ENCODE assay signal across 27 cellular contexts in the genomic region with DNA sequence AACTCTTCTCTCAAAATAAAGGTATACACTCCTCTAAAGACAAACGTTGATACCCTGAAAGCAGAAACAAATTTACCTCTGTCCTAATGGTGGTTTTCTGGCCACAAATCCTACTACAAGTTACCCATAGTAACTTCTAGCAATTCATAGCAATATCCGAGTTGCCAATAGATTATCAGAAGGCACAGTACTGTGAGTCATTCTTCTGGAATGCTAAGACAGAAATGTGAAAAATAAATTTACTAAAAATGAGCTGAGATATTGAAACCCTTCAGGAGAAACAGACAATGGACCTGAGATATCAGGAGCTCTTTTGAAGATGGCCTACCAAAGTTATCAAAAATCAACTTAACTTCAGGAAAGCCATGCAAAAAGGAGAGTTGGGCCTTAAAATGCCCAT.
DNase-seq lines count a peak whose midpoint lies in the region; ATAC-seq, FAIRE-seq and TF ChIP-seq lines count a peak whose summit lies in the region.
"Had no signal": no experiment of that assay in that cellular context is flagged by ENCODE, and none has a peak within 500 bp of the region (broad histone marks: within the 10 kb centered on the region; RNA-seq: fewer than 3 reads in every experiment).

No MANE protein-coding gene starts in this region.

- no CpG with 5 or more reads among the region's 2 CpGs for WGBS in IMR-90 (ENCODE audit: extremely low coverage in 2 of 2, insufficient read length in 1 of 2), 2 experiments

- H3K36me3 ChIP-seq in IMR-90 (ENCODE audit: control insufficient read depth, insufficient read depth, low read length) (no peaks in the 10 kb centered on the region), endothelial cell of umbilical vein (ENCODE audit: control insufficient read depth in 2 of 2, extremely low read depth in 1 of 2, insufficient read depth in 2 of 2, low read length in 2 of 2) (no peaks in the 10 kb centered on the region)
- H3K36me3 ChIP-seq: ovary, suprapubic skin, vagina, WERI-Rb-1 had no signal

- H2BK120ac ChIP-seq in IMR-90 (ENCODE audit: low read depth, low read length), result no peak overlapping the region

- no peak overlapping the region for H3K4ac ChIP-seq in IMR-90 (ENCODE audit: low read depth, low read length)

- no peak overlapping the region for H4K8ac ChIP-seq in IMR-90 (ENCODE audit: low read depth in 2 of 2, low read length in 2 of 2)

- no peak overlapping the region for H3K23ac ChIP-seq in IMR-90 (ENCODE audit: low read depth, low read length)

- 0 out of 2 replicates have a peak, but pooled peaks have one; percentile 29 for ATAC-seq in IMR-90 (ENCODE audit: low read depth)
- ATAC-seq: A549; esophagus mucosa; naive thymus-derived CD4-positive, alpha-beta T cell; right cardiac atrium had no signal

- H2BK20ac ChIP-seq in IMR-90 (ENCODE audit: low read depth, low read length), result no peak overlapping the region

- H3K56ac ChIP-seq in IMR-90 (ENCODE audit: extremely low read depth, insufficient read depth, low read length), result no peak overlapping the region

- POLR2A ChIA-PET in IMR-90 (lab: Charles Lee; ENCODE audit: unreplicated experiment), result interaction anchor here (0.6 kb wide), 1 partner anchor 225 kb away, joined by 6 read pairs; no protein-coding TSS in a partner anchor
- POLR2A ChIA-PET in endothelial cell of umbilical vein (lab: Charles Lee), result no interaction called here
- POLR2A ChIA-PET in HEK293T (lab: Yijun Ruan, JAX), result no interaction called here

- H2AFZ ChIP-seq in IMR-90 (replicated peaks; ENCODE audit: low read length, poor library complexity), result no peak overlapping the region
- H2AFZ ChIP-seq in endothelial cell of umbilical vein (ENCODE audit: low read depth, low read length), result peak overlapping the region; percentile 32

- no peak overlapping the region for H4K91ac ChIP-seq in IMR-90 (ENCODE audit: insufficient read depth, low read depth, low read length)

- H3K4me2 ChIP-seq in IMR-90 (ENCODE audit: low read depth, low read length) (no peak overlapping the region), endothelial cell of umbilical vein (ENCODE audit: insufficient read depth, low read length) (no peak overlapping the region)
- H3K4me2 ChIP-seq: A549 had no signal

- no peak overlapping the region for H3K14ac ChIP-seq in IMR-90 (replicated peaks; ENCODE audit: low read depth, low read length)

- no peak overlapping the region for H2AK9ac ChIP-seq in IMR-90 (replicated peaks; ENCODE audit: low read depth, low read length, poor library complexity)

- FAIRE-seq in endothelial cell of umbilical vein (lab: Jason Lieb, UNC), result peak; percentile 64
- FAIRE-seq: A549, GM18507 had no signal

- BruUV-seq in IMR-90 (replicated peaks; lab: Mats Ljungman, UMichigan) (no TSS peak), endothelial cell of umbilical vein (replicated peaks; lab: Mats Ljungman, UMichigan) (no TSS peak)

- H3K4me1 ChIP-seq in IMR-90 (ENCODE audit: control insufficient read depth, insufficient read depth, low read length) (no peaks in the 10 kb centered on the region), endothelial cell of umbilical vein (ENCODE audit: control insufficient read depth, extremely low read depth, insufficient read depth, low read length) (peaks cover 8% of the 10 kb centered on the region)
- H3K4me1 ChIP-seq: A549, suprapubic skin, vagina had no signal

- dilution Hi-C loops in IMR-90 (cut with HindIII; ENCODE audit: low sequenced_read_pairs, unreplicated experiment), result no loop called here
- dilution Hi-C loops in endothelial cell of umbilical vein (cut with MboI; ENCODE audit: extremely low pct_ligation_motif_present, low sequenced_read_pairs), result no loop called here

- H2AK5ac ChIP-seq in IMR-90 (ENCODE audit: low read depth, low read length), result no peak overlapping the region

- H3K9me3 ChIP-seq in IMR-90 (ENCODE audit: control insufficient read depth, insufficient read depth, low read length) (no peaks in the 10 kb centered on the region), endothelial cell of umbilical vein (replicated peaks; ENCODE audit: control insufficient read depth, insufficient read depth, low read length) (no peaks in the 10 kb centered on the region)
- H3K9me3 ChIP-seq: A549, ovary, suprapubic skin, vagina had no signal

- intact Hi-C loops in IMR-90 (cut with micrococcal nuclease) (no loop called here), endothelial cell of umbilical vein (cut with micrococcal nuclease) (loop anchor here (2.0 to 10.0 kb wide), 2 partner anchors 33 to 87 kb away; no protein-coding TSS in a partner anchor)

- CTCF ChIA-PET in IMR-90 (lab: Yijun Ruan, JAX), result interaction anchor here (0.6 kb wide), 2 partner anchors 13 to 20 kb away, joined by 3 read pairs; no protein-coding TSS in a partner anchor
- CTCF ChIA-PET in endothelial cell of umbilical vein (lab: Charles Lee), result interaction anchor here (0.6 to 1.2 kb wide), 6 partner anchors 13 to 1064 kb away, joined by 3 to 9 read pairs (median 4); no protein-coding TSS in a partner anchor
- CTCF ChIA-PET in HEK293T (lab: Yijun Ruan, JAX), result no interaction called here

- H2BK15ac ChIP-seq in IMR-90 (ENCODE audit: low read depth, low read length), result 0 out of 3 replicates have a peak overlapping the region, but pooled peaks have one; percentile 38

- H4K20me1 ChIP-seq in IMR-90 (ENCODE audit: insufficient read depth, low read length), result no peaks in the 10 kb centered on the region
- no peaks in the 10 kb centered on the region for H4K20me1 ChIP-seq in endothelial cell of umbilical vein (replicated peaks; ENCODE audit: control insufficient read depth, extremely low read depth, insufficient read depth, low read length)

- no peaks in the 10 kb centered on the region for H3K27me3 ChIP-seq in IMR-90 (ENCODE audit: control insufficient read depth, insufficient read depth, low read length)
- H3K27me3 ChIP-seq in endothelial cell of umbilical vein (ENCODE audit: control insufficient read depth in 2 of 2, insufficient read depth in 2 of 2, low read length in 2 of 2), result no peaks in the 10 kb centered on the region
- H3K27me3 ChIP-seq: ovary, suprapubic skin, vagina had no signal

- H3K79me1 ChIP-seq in IMR-90 (ENCODE audit: low read depth in 1 of 2, low read length in 2 of 2), result no peaks in the 10 kb centered on the region

- H3K9me1 ChIP-seq in IMR-90 (ENCODE audit: insufficient read depth, low read length) (no peaks in the 10 kb centered on the region), endothelial cell of umbilical vein (replicated peaks; ENCODE audit: control insufficient read depth, extremely low read depth, insufficient read depth, low read length) (no peaks in the 10 kb centered on the region)

- no peak for TF ChIP-seq RAD21 in IMR-90 (IDR thresholded peaks at IDR 0.05; ENCODE audit: low read length)

- H4K5ac ChIP-seq in IMR-90 (ENCODE audit: low read depth, low read length), result no peak overlapping the region; the same call in 1 of the 2 replicates

- H3K79me2 ChIP-seq in endothelial cell of umbilical vein (ENCODE audit: control insufficient read depth, insufficient read depth, low read length), result no peaks in the 10 kb centered on the region

- no peak for TF ChIP-seq POLR2A in IMR-90 (IDR thresholded peaks at IDR 0.05; ENCODE audit: low read depth, low read length)
- no peak for TF ChIP-seq POLR2A in endothelial cell of umbilical vein (IDR thresholded peaks at IDR 0.05; ENCODE audit: low read depth, low read length)

- DNase-seq in AG10803 (ENCODE audit: low read depth) (peak; percentile 41), IMR-90 (peak; percentile 53), endothelial cell of umbilical vein (ENCODE audit: low read depth, low spot score) (peak; percentile 69), iris pigment epithelial cell (ENCODE audit: low read depth) (peak; percentile 57), NCI-H146 (lab: John Stamatoyannopoulos, UW) (no peak), mucosa of gallbladder (ENCODE audit: low spot score) (no peak), HEK293T (ENCODE audit: extremely low spot score) (no peak)
- no peak for DNase-seq in stimulated activated CD4-positive, alpha-beta T cell treated with anti-CD3 and anti-CD28 coated beads, Interleukin-1b, Interleukin-23, amount 100 ng/mL, for 48 hours
- DNase-seq: activated CD4-positive, alpha-beta T cell treated with anti-CD3 and anti-CD28 coated beads, Interleukin-2, amount 50 U/mL, for 4 hours; activated CD8-positive, alpha-beta memory T cell treated with anti-CD3 and anti-CD28 coated beads, Interleukin-2, amount 50 U/mL, for 48 hours; activated gamma-delta T cell; C1 segment of cervical spinal cord; Calu3; hippocampal formation; islet precursor cell; KBM-7; naive thymus-derived CD4-positive, alpha-beta T cell; NCI-H1092; NCI-H2029 treated with DMSO at 0.1 percent for 48 hours; ovary; right cardiac atrium; WERI-Rb-1 had no signal

- TF ChIP-seq CTCF in AG10803 (conservative IDR thresholded peaks at IDR 0.05; ENCODE audit: low read length), result no peak
- no peak for TF ChIP-seq CTCF in IMR-90 (conservative IDR thresholded peaks at IDR 0.05; ENCODE audit: low read depth, low read length)
- TF ChIP-seq CTCF in endothelial cell of umbilical vein (IDR thresholded peaks at IDR 0.05; ENCODE audit: extremely low read depth in 1 of 2, insufficient read depth in 1 of 2, low read depth in 1 of 2, low read length in 2 of 2), result no peak

- H3K27ac ChIP-seq in IMR-90 (ENCODE audit: insufficient read depth, low read length) (no peak overlapping the region), endothelial cell of umbilical vein (ENCODE audit: insufficient read depth, low read depth, low read length) (peak overlapping the region; percentile 27)
- H3K27ac ChIP-seq: A549, ovary, suprapubic skin, vagina, WERI-Rb-1 had no signal

- peak overlapping the region; percentile 12 for H2BK5ac ChIP-seq in IMR-90 (ENCODE audit: low read depth, low read length, poor library complexity, severe bottlenecking)

- in situ Hi-C loops in IMR-90 (cut with MboI; ENCODE audit: low sequenced_read_pairs), result no loop called here

- H3K9ac ChIP-seq in IMR-90 (ENCODE audit: low read depth, low read length) (no peak overlapping the region), endothelial cell of umbilical vein (replicated peaks; ENCODE audit: extremely low read depth, insufficient read depth, low read length) (no peak overlapping the region)

- H3K18ac ChIP-seq in IMR-90 (ENCODE audit: low read depth, low read length), result no peak overlapping the region

- H3K4me3 ChIP-seq in AG10803 (ENCODE audit: low read length) (no peak overlapping the region), IMR-90 (ENCODE audit: insufficient read depth, low read depth, low read length) (no peak overlapping the region), endothelial cell of umbilical vein (replicated peaks in 1 of 3; ENCODE audit: insufficient read depth in 1 of 3, low read depth in 1 of 3, low read length in 3 of 3) (no peak overlapping the region)
- H3K4me3 ChIP-seq: A549, ovary, suprapubic skin, vagina had no signal

TF ChIP-seq in endothelial cell of umbilical vein, 7 proteins besides CTCF, POLR2A, EP300 and RAD21 (continues in another document):
- TF ChIP-seq FOS (IDR thresholded peaks at IDR 0.05; ENCODE audit: borderline replicate concordance, insufficient read depth, low read length) (peak; percentile 72), EZH2 (IDR thresholded peaks at IDR 0.05; ENCODE audit: borderline replicate concordance, low read depth, low read length, severe bottlenecking) (no peak)

TF ChIP-seq in HEK293T, 16 proteins besides CTCF, POLR2A, EP300 and RAD21:
- TF ChIP-seq SP1 (IDR thresholded peaks at IDR 0.05), result no peak
TF ChIP-seq in HEK293T: peak in this region for 0.

Comparison
In these comparisons a context has a peak if more than half of its experiments do, and no peak if none do; other contexts are left out.
1. DNase-seq: peak in AG10803 (single experiment), IMR-90 (single experiment), endothelial cell of umbilical vein (single experiment) and iris pigment epithelial cell (single experiment); none in NCI-H146 (single experiment), mucosa of gallbladder (single experiment), HEK293T (single experiment) and stimulated activated CD4-positive, alpha-beta T cell treated with anti-CD3 and anti-CD28 coated beads, Interleukin-1b, Interleukin-23, amount 100 ng/mL, for 48 hours (single experiment).